ENCODE assay signal across 8 cellular contexts in genomic region chr9:35477211-35477855, GRCh38. TPM values are rescaled to one million over a fixed set of nuclear protein-coding genes. Genes with fewer than 3 reads are reported as not detected.
DNase-seq lines count a peak whose midpoint lies in the region; ATAC-seq and TF ChIP-seq lines count a peak whose summit lies in the region.
"Not testable (repeated sequence)": the region's sequence is repeated elsewhere in the genome, so short reads cannot be mapped to it uniquely, and the experiment has no call there.

No MANE protein-coding gene starts in this region.

- not testable (repeated sequence) for H3K4me1 ChIP-seq in OCI-LY1 (ENCODE audit: insufficient read depth, low read length, severe bottlenecking); left lung; smooth muscle cell (ENCODE audit: low read depth)

- H4K20me1 ChIP-seq in OCI-LY1 (ENCODE audit: insufficient read depth, low read length); smooth muscle cell (ENCODE audit: low read depth): not testable (repeated sequence)

- peaks cover 22% of the 10 kb centered on the region for H3K27me3 Mint-ChIP-seq in activated T-cell treated with anti-CD3 and anti-CD28 coated beads, Interleukin-2, amount 50 U/mL, for 72 hours (ENCODE audit: low read depth)

- H3K4me3 ChIP-seq in OCI-LY1 (ENCODE audit: low read depth, low read length, poor library complexity, severe bottlenecking); epithelial cell of proximal tubule (ENCODE audit: low read depth, low read length); left lung; smooth muscle cell: not testable (repeated sequence)

- not testable (repeated sequence) for H3K27ac Mint-ChIP-seq in activated T-cell treated with anti-CD3 and anti-CD28 coated beads, Interleukin-2, amount 50 U/mL, for 72 hours

- H3K4me1 Mint-ChIP-seq in activated T-cell treated with anti-CD3 and anti-CD28 coated beads, Interleukin-2, amount 50 U/mL, for 72 hours (ENCODE audit: low read depth) = not testable (repeated sequence)

- not testable (repeated sequence) for H3K36me3 Mint-ChIP-seq in activated T-cell treated with anti-CD3 and anti-CD28 coated beads, Interleukin-2, amount 50 U/mL, for 72 hours (ENCODE audit: insufficient read depth in 2 of 2)

- not testable (repeated sequence) for H2AFZ ChIP-seq in OCI-LY1 (ENCODE audit: low read length); smooth muscle cell (ENCODE audit: low read depth)

- H3K9me3 Mint-ChIP-seq in activated T-cell treated with anti-CD3 and anti-CD28 coated beads, Interleukin-2, amount 50 U/mL, for 72 hours = not testable (repeated sequence)

- TF ChIP-seq CTCF in C4-2B (conservative IDR thresholded peaks at IDR 0.05) (peak; percentile 97), OCI-LY1 (IDR thresholded peaks at IDR 0.05; ENCODE audit: low read length) (peak; percentile 73), epithelial cell of proximal tubule (conservative IDR thresholded peaks at IDR 0.05; ENCODE audit: low read depth, low read length) (peak; percentile 89), left lung (IDR thresholded peaks at IDR 0.05) (peak; percentile 74 to 86), smooth muscle cell (IDR thresholded peaks at IDR 0.05; ENCODE audit: borderline replicate concordance, insufficient read depth, poor library complexity, severe bottlenecking) (peak; percentile 82)

- not testable (repeated sequence) for H3F3A ChIP-seq in OCI-LY1 (ENCODE audit: insufficient read depth, low read length); smooth muscle cell (ENCODE audit: low read depth)

- DNase-seq in GM19238 (ENCODE audit: insufficient read length, low spot score) (peak; percentile 35), MV-4-11 (lab: John Stamatoyannopoulos, UW) (peak; percentile 63), left lung (peak in 1 of 2 donors; percentile 47)
- DNase-seq in activated T-cell treated with anti-CD3 and anti-CD28 coated beads, Interleukin-2, amount 50 U/mL, for 72 hours = peak; percentile 23 to 34
- DNase-seq in epithelial cell of proximal tubule (ENCODE audit: low read depth); smooth muscle cell (lab: John Stamatoyannopoulos, UW; ENCODE audit: unreplicated experiment): not testable (repeated sequence)

- 26% methylated on average over 5 of the region's 5 CpGs for WGBS in smooth muscle cell (ENCODE audit: low lambda C conversion rate)

- not testable (repeated sequence) for H3K27ac ChIP-seq in C4-2B; OCI-LY1 (ENCODE audit: low read depth, low read length, poor library complexity, severe bottlenecking); left lung; smooth muscle cell (ENCODE audit: low read depth)

- not testable (repeated sequence) for H3K79me2 ChIP-seq in OCI-LY1 (ENCODE audit: insufficient read depth, low read length); smooth muscle cell (ENCODE audit: low read depth)

- intact Hi-C loops in left lung (cut with DNase I) = loop anchor here in 1 of 2 donors (5.0 kb wide), 1 partner anchor 360 kb away; the partner anchor contains the start of gene ATOSB

- peak; percentile 84 to 86 for ATAC-seq in activated T-cell treated with anti-CD3 and anti-CD28 coated beads, Interleukin-2, amount 50 U/mL, for 72 hours (replicated peaks in 1 of 2)
- ATAC-seq in left lung = peak; percentile 98

- H3K4me2 ChIP-seq in OCI-LY1 (ENCODE audit: low read length); smooth muscle cell: not testable (repeated sequence)

- not testable (repeated sequence) for H3K9ac ChIP-seq in OCI-LY1 (ENCODE audit: low read length); smooth muscle cell (ENCODE audit: low read depth)

- not testable (repeated sequence) for H3K9me2 ChIP-seq in OCI-LY1 (ENCODE audit: low read depth, low read length)

- not testable (repeated sequence) for H3K36me3 ChIP-seq in OCI-LY1 (ENCODE audit: insufficient read depth, low read length); left lung; smooth muscle cell (ENCODE audit: low read depth)

- not testable (repeated sequence) for H3K4me3 Mint-ChIP-seq in activated T-cell treated with anti-CD3 and anti-CD28 coated beads, Interleukin-2, amount 50 U/mL, for 72 hours

- not testable (repeated sequence) for H3K9me3 ChIP-seq in OCI-LY1 (ENCODE audit: low read length); left lung; smooth muscle cell (replicated peaks; ENCODE audit: low read depth)

- not testable (repeated sequence) for H3K27me3 ChIP-seq in OCI-LY1 (ENCODE audit: insufficient read depth, low read length); left lung
- peaks cover 28% of the 10 kb centered on the region for H3K27me3 ChIP-seq in smooth muscle cell (ENCODE audit: low read depth)

RNA-seq across cellular contexts. Expression of gene RUSC2, which starts 12.6 kb away (rescaled TPM):
- 1 to 10 TPM; 3.8 to 5.3 TPM for total RNA-seq in activated T-cell treated with anti-CD3 and anti-CD28 coated beads, Interleukin-2, amount 50 U/mL, for 72 hours
- total RNA-seq in epithelial cell of proximal tubule = 18.9 and 21.7 TPM in 2 replicates
- total RNA-seq in left lung = 10 to 100 TPM; 28.2 to 32.2 TPM
- 16.5 and 18.1 TPM in 2 replicates for total RNA-seq in smooth muscle cell
- 21.8 and 29.5 TPM in 2 replicates for polyA plus RNA-seq in smooth muscle cell
